In genomic region chr17:74467221-74467951, GRCh38 we compare ENCODE assay signal across 8 cellular contexts. TPM values are rescaled to one million over a fixed set of nuclear protein-coding genes. Genes with fewer than 3 reads are reported as not detected.
A peak's percentile ranks its signal among the peaks of the same experiment; 100 is the strongest.
DNase-seq lines count a peak whose midpoint lies in the region; ATAC-seq and TF ChIP-seq lines count a peak whose summit lies in the region.

No MANE protein-coding gene starts in this region.

- in situ Hi-C loops in GM13976 (cut with MboI; ENCODE audit: low sequenced_read_pairs, unreplicated experiment): no loop called here

- DNase-seq in GM13976 (ENCODE audit: low spot score) (peak; percentile 81), globus pallidus (ENCODE audit: low spot score) (peak; percentile 45), tibial nerve (ENCODE audit: low spot score in 2 of 2) (no peak), WERI-Rb-1 (no peak)
- DNase-seq in activated CD8-positive, alpha-beta memory T cell treated with anti-CD3 and anti-CD28 coated beads, Interleukin-2, amount 50 U/mL, for 48 hours: no peak
- DNase-seq in activated CD8-positive, alpha-beta memory T cell treated with anti-CD3 and anti-CD28 coated beads for 24 hours: no peak

- H3K9me3 ChIP-seq in tibial nerve (no peaks in the 10 kb centered on the region), WERI-Rb-1 (ENCODE audit: severe bottlenecking) (no peaks in the 10 kb centered on the region)

- WGBS in tibial nerve, 2 donors: 38 to 46% methylated on average over 21 of the region's 21 CpGs

- H3K27me3 ChIP-seq in tibial nerve (peaks cover 0 to 44% of the 10 kb centered on the region in 2 donors), WERI-Rb-1 (ENCODE audit: insufficient read depth, low read depth, severe bottlenecking) (no peaks in the 10 kb centered on the region)

- TF ChIP-seq CTCF in GM13976 (IDR thresholded peaks at IDR 0.05; ENCODE audit: borderline replicate concordance, control extremely low read depth, extremely low read depth, insufficient read depth, missing control alignments) (no peak), tibial nerve (IDR thresholded peaks at IDR 0.05) (no peak), WERI-Rb-1 (IDR thresholded peaks at IDR 0.05; ENCODE audit: low read depth, low read length) (no peak)

- H3K4me3 ChIP-seq in tibial nerve: peak overlapping the region in 3 of 4 donors; percentile 16 to 42 (median 42)
- no peak overlapping the region for H3K4me3 ChIP-seq in WERI-Rb-1 (ENCODE audit: low read depth, low read length)

- ATAC-seq in GM21381 (IDR thresholded peaks at IDR 0.05; ENCODE audit: unreplicated experiment) (peak; percentile 55), HG03575 (IDR thresholded peaks at IDR 0.05; ENCODE audit: extremely low read depth, insufficient number of reproducible peaks, low FRiP score, unreplicated experiment) (peak; percentile 39)

- H3K27ac ChIP-seq in tibial nerve (peak overlapping the region in 3 of 4 donors; percentile 60 to 67 (median 63)), WERI-Rb-1 (no peak overlapping the region)

- no peak for TF ChIP-seq EP300 in tibial nerve (IDR thresholded peaks at IDR 0.05)

- no peaks in the 10 kb centered on the region for H3K36me3 ChIP-seq in tibial nerve
- H3K36me3 ChIP-seq in WERI-Rb-1: no peaks in the 10 kb centered on the region

- peaks cover 0 to 14% (median 4%) of the 10 kb centered on the region in 4 donors for H3K4me1 ChIP-seq in tibial nerve

- TF ChIP-seq POLR2A in tibial nerve (IDR thresholded peaks at IDR 0.05): no peak

RNA-seq across cellular contexts. Expression of gene CD300A, which starts 1.0 kb away (rescaled TPM):
- total RNA-seq in tibial nerve: 10 to 100 TPM in 2 of 4 donors, 1 to 10 TPM in 2; 6.8 to 12.6 (median 9.8) TPM

RNA-seq across cellular contexts. Expression of gene GPRC5C, which starts 35.5 kb away (rescaled TPM):
- 10 to 100 TPM; 41.6 to 96.4 (median 55.1) TPM for total RNA-seq in tibial nerve

Comparison
In these comparisons a context has a peak if more than half of its experiments do, and no peak if none do; other contexts are left out.
1. DNase-seq: peak in GM13976 (single experiment) and globus pallidus (single experiment); none in tibial nerve (0 of 2), activated CD8-positive, alpha-beta memory T cell treated with anti-CD3 and anti-CD28 coated beads, Interleukin-2, amount 50 U/mL, for 48 hours (single experiment), WERI-Rb-1 (single experiment) and activated CD8-positive, alpha-beta memory T cell treated with anti-CD3 and anti-CD28 coated beads for 24 hours (single experiment).